In genomic region chr14:103123128-103123633, GRCh38 we compare ENCODE assay signal across 8 cellular contexts. TPM values are rescaled to one million over a fixed set of nuclear protein-coding genes. Genes with fewer than 3 reads are reported as not detected.
A peak's percentile ranks its signal among the peaks of the same experiment; 100 is the strongest.
DNase-seq lines count a peak whose midpoint lies in the region; ATAC-seq, FAIRE-seq and TF ChIP-seq lines count a peak whose summit lies in the region.

Gene TNFAIP2 (plus strand): TSS chr14:103123461. CDS start chr14:103126458, 2,997 bp downstream.

- no peaks in the 10 kb centered on the region for H3K9me3 ChIP-seq in PC-3 (ENCODE audit: low read length)
- H3K9me3 ChIP-seq in neuronal stem cell (replicated peaks in 1 of 2; ENCODE audit: control insufficient read depth in 2 of 2, insufficient read depth in 1 of 2, low read depth in 1 of 2, low read length in 2 of 2), result peaks cover 0 to 4% of the 10 kb centered on the region in 2 donors

- 0 out of 2 replicates have a peak, but pooled peaks cover 6% of the 10 kb centered on the region for H4K20me1 ChIP-seq in PC-3 (ENCODE audit: low read length)

- H3K4me1 ChIP-seq in PC-3 (ENCODE audit: insufficient read depth, low read length) (peaks cover 42% of the 10 kb centered on the region), neuronal stem cell (ENCODE audit: control insufficient read depth in 2 of 2, insufficient read depth in 1 of 2, low read depth in 1 of 2, low read length in 2 of 2) (peaks cover 17 to 29% of the 10 kb centered on the region in 2 donors)

- FAIRE-seq in GM12891 (lab: Jason Lieb, UNC), result no peak

- CTCF ChIA-PET in PC-3 (lab: Charles Lee), result interaction anchor here (0.5 to 1.0 kb wide), 3 partner anchors 13 to 173 kb away, joined by 3 to 4 read pairs (median 3); no protein-coding TSS in a partner anchor

- DNase-seq in GM12891 (ENCODE audit: insufficient read length, low spot score) (peak; percentile 60), PC-3 (no peak), fibroblast of pulmonary artery (ENCODE audit: low read depth) (no peak), neuronal stem cell (ENCODE audit: low spot score) (no peak), DMS79 treated with DMSO at 0.1 percent for 48 hours (lab: John Stamatoyannopoulos, UW) (no peak), DMS53 treated with DMSO at 0.1 percent for 48 hours (lab: John Stamatoyannopoulos, UW; ENCODE audit: unreplicated experiment) (no peak), COLO829 (ENCODE audit: low spot score) (no peak), middle frontal gyrus (ENCODE audit: extremely low spot score, low spot score) (no peak)

- H2BK12ac ChIP-seq in neuronal stem cell (ENCODE audit: low read length), result peak within 1 kb of the TSS; percentile 80

- H3K18ac ChIP-seq in neuronal stem cell (ENCODE audit: low read length), result peak within 1 kb of the TSS; percentile 94

- no CpG with 5 or more reads among the region's 61 CpGs for WGBS in neuronal stem cell (ENCODE audit: extremely low coverage in 2 of 2, insufficient read length in 2 of 2, insufficient replicate concordance in 1 of 2), 2 donors

- H3K9me2 ChIP-seq in PC-3 (replicated peaks; ENCODE audit: low read length), result no peaks in the 10 kb centered on the region

- H3K27me3 ChIP-seq in PC-3 (ENCODE audit: low read length), result no peaks in the 10 kb centered on the region
- peaks cover 0 to 52% (median 40%) of the 10 kb centered on the region in 3 experiments for H3K27me3 ChIP-seq in neuronal stem cell (ENCODE audit: control insufficient read depth in 3 of 3, insufficient read depth in 3 of 3, low read depth in 1 of 3, low read length in 3 of 3)

- peak within 1 kb of the TSS; percentile 74 for H3K9ac ChIP-seq in PC-3 (ENCODE audit: low read length)
- H3K9ac ChIP-seq in neuronal stem cell (ENCODE audit: low read depth, low read length, poor library complexity), result peak within 1 kb of the TSS; percentile 65

- H2BK120ac ChIP-seq in neuronal stem cell (ENCODE audit: low read depth, low read length), result peak within 1 kb of the TSS; percentile 88

- peak within 1 kb of the TSS; percentile 24 for H4K8ac ChIP-seq in neuronal stem cell (ENCODE audit: low read depth, low read length)

- H2AK5ac ChIP-seq in neuronal stem cell (ENCODE audit: low read depth, low read length), result peak within 1 kb of the TSS; percentile 90

- H3K79me1 ChIP-seq in neuronal stem cell (ENCODE audit: low read depth, low read length), result peaks cover 5% of the 10 kb centered on the region

- H3K4ac ChIP-seq in neuronal stem cell (ENCODE audit: low read length), result peak within 1 kb of the TSS; percentile 94

- no peak within 1 kb of the TSS for H3K27ac ChIP-seq in PC-3 (ENCODE audit: low read length)
- H3K27ac ChIP-seq in neuronal stem cell (replicated peaks; ENCODE audit: low read length), result peak within 1 kb of the TSS; percentile 61

- TF ChIP-seq CTCF in PC-3 (conservative IDR thresholded peaks at IDR 0.05; ENCODE audit: low read depth, low read length) (no peak), fibroblast of pulmonary artery (IDR thresholded peaks at IDR 0.05; ENCODE audit: low read length, missing control alignments) (no peak)

- H3K4me2 ChIP-seq in PC-3 (ENCODE audit: low read length) (peak within 1 kb of the TSS; percentile 88), neuronal stem cell (ENCODE audit: insufficient read depth, low read length, poor library complexity, severe bottlenecking) (peak within 1 kb of the TSS; percentile 71)

- ATAC-seq in PC-3, result peak; percentile 21

- peak within 1 kb of the TSS; percentile 69 for H2BK5ac ChIP-seq in neuronal stem cell (ENCODE audit: low read length)

- no peak for TF ChIP-seq POLR2A in GM12891 (IDR thresholded peaks at IDR 0.05; ENCODE audit: low read depth, low read length)

- H4K91ac ChIP-seq in neuronal stem cell (ENCODE audit: low read depth, low read length, poor library complexity), result peak within 1 kb of the TSS; percentile 95

- H3K79me2 ChIP-seq in PC-3 (ENCODE audit: low read length), result peaks cover 44% of the 10 kb centered on the region

- peak within 1 kb of the TSS; percentile 78 for H3K14ac ChIP-seq in neuronal stem cell (ENCODE audit: low read length)

- H3K4me3 ChIP-seq in PC-3 (ENCODE audit: low read length) (peak within 1 kb of the TSS; percentile 80), fibroblast of pulmonary artery (replicated peaks; ENCODE audit: low read depth, low read length) (peak within 1 kb of the TSS; percentile 55), neuronal stem cell (ENCODE audit: low read length in 2 of 2) (peak within 1 kb of the TSS in 1 of 2 donors; percentile 77)

- intact Hi-C loops in PC-3 (cut with micrococcal nuclease), result no loop called here

- H3K36me3 ChIP-seq in PC-3 (ENCODE audit: low read depth, low read length) (no peaks in the 10 kb centered on the region), neuronal stem cell (replicated peaks in 1 of 2; ENCODE audit: control insufficient read depth in 2 of 2, insufficient read depth in 2 of 2, low read length in 2 of 2) (no peaks in the 10 kb centered on the region)

- peak within 1 kb of the TSS; percentile 67 for H3K23ac ChIP-seq in neuronal stem cell (ENCODE audit: low read depth, low read length, poor library complexity)

- no TSS peak for BruUV-seq in PC-3 (replicated peaks; lab: Mats Ljungman, UMichigan)

- peak within 1 kb of the TSS; percentile 62 for H2BK15ac ChIP-seq in neuronal stem cell (ENCODE audit: low read length)

- peaks cover under 1% of the 10 kb centered on the region for H3F3A ChIP-seq in PC-3 (ENCODE audit: low read length, unreplicated experiment)

- peak within 1 kb of the TSS; percentile 81 for H2AFZ ChIP-seq in PC-3 (ENCODE audit: low read length)
- H2AFZ ChIP-seq in neuronal stem cell (ENCODE audit: low read length), result peak within 1 kb of the TSS; percentile 88

- POLR2A ChIA-PET in PC-3 (lab: Charles Lee; ENCODE audit: unreplicated experiment), result no interaction called here

TF ChIP-seq in GM12891, 5 proteins besides CTCF, POLR2A, EP300 and RAD21:
- TF ChIP-seq POLR2AphosphoS5 (IDR thresholded peaks at IDR 0.05; ENCODE audit: low read depth, low read length), result no peak
- no peak for TF ChIP-seq SPI1 (IDR thresholded peaks at IDR 0.05; ENCODE audit: low read depth, low read length)
- no peak for TF ChIP-seq POU2F2 (IDR thresholded peaks at IDR 0.05; ENCODE audit: low read depth, low read length)
- TF ChIP-seq PAX5 (IDR thresholded peaks at IDR 0.05; ENCODE audit: insufficient read depth, low read length, severe bottlenecking), result no peak
- no peak for TF ChIP-seq TAF1 (IDR thresholded peaks at IDR 0.05; ENCODE audit: low read depth, low read length)

RNA-seq across cellular contexts. Expression of gene TNFAIP2, which starts in this region (rescaled TPM):
- 68.7 TPM for polyA plus RNA-seq in GM12891 (2012; ENCODE audit: low read depth, missing spikeins)
- total RNA-seq in PC-3 (2014; rRNA removed), result 80.7 and 87.3 TPM in 2 replicates
- 26.4 TPM for polyA plus RNA-seq in neuronal stem cell (2013, experiment 1 of 2)
- 24.5 TPM for polyA plus RNA-seq in neuronal stem cell (2013, experiment 2 of 2)
